Comparison of ENCODE assay signal across 28 cellular contexts in the genomic region with DNA sequence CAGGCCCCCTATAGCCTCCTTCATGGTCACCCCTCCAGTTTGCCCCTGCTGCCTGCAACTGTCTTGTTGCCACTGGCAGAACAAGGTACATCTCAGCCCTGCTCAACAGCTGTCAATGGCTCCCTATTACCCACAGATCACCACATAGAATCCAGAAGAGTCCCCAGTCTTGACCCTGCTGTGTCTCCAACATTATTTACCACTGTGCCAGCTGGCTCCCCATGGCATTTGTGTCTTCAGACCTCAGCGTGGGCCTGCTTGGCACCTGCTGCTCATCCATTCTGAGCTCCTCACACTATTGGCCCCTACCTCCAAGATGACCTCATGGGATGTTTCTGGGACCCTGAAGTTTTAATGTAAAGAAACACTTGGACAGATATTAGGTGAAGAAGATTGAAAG.
"Had no signal": no experiment of that assay in that cellular context is flagged by ENCODE, and none has a peak within 500 bp of the region (broad histone marks: within the 10 kb centered on the region; RNA-seq: fewer than 3 reads in every experiment).

No MANE protein-coding gene starts in this region.

- H3K4me1 Mint-ChIP-seq: naive B cell, natural killer cell had no signal

- H3K36me3 Mint-ChIP-seq: naive B cell, natural killer cell, neural progenitor cell had no signal

- H3K27me3 ChIP-seq: neural progenitor cell, ovary, right atrium auricular region, right lobe of liver, suprapubic skin, tibial artery, vagina had no signal

- H3K9me3 ChIP-seq: lower lobe of right lung, ovary, right atrium auricular region, right lobe of liver, suprapubic skin, thoracic aorta, tibial artery, vagina had no signal

- H3K4me3 ChIP-seq: lower lobe of right lung, neural progenitor cell, ovary, right atrium auricular region, right lobe of liver, skin epidermis, suprapubic skin, thoracic aorta, tibial artery, vagina had no signal

- H3K4me3 Mint-ChIP-seq: naive B cell; natural killer cell; nephron progenitor cell; neural progenitor cell; stimulated activated naive CD8-positive, alpha-beta T cell treated with anti-CD3 and anti-CD28 coated beads, Interleukin-15, Interleukin-2, amounts not matched to agents 100 ng/mL and 50 ng/mL, for 24 hours had no signal

- ATAC-seq: left cardiac atrium, left lobe of liver, left ventricle myocardium superior, lower lobe of right lung, natural killer cell, right lobe of liver had no signal

- H3K4me1 ChIP-seq: lower lobe of right lung, right atrium auricular region, right lobe of liver, suprapubic skin, tibial artery, vagina had no signal

- H3K36me3 ChIP-seq: lower lobe of right lung, neural progenitor cell, ovary, right atrium auricular region, right lobe of liver, suprapubic skin, thoracic aorta, tibial artery, vagina had no signal

- H3K9ac ChIP-seq: neural progenitor cell had no signal

- H3K27ac ChIP-seq: lower lobe of right lung, neural progenitor cell, ovary, right atrium auricular region, right lobe of liver, skin epidermis, suprapubic skin, thoracic aorta, tibial artery, vagina had no signal

- DNase-seq: hippocampal formation; kidney glomerular epithelial cell; left cardiac atrium; left ventricle myocardium superior; mammary epithelial cell; mesenchymal stem cell; naive B cell; natural killer cell; nephron progenitor cell; ovary; stimulated activated CD4-positive, alpha-beta T cell treated with anti-CD3 and anti-CD28 coated beads, Interleukin-12 subunit alpha, Interleukin-12 subunit beta, amount 100 ng/mL, for 4 hours; stimulated activated CD4-positive, alpha-beta T cell treated with anti-CD3 and anti-CD28 coated beads, Interleukin-15, amount 100 ng/mL, for 24 hours; stimulated activated CD4-positive, alpha-beta T cell treated with anti-CD3 and anti-CD28 coated beads, Interleukin-2, amount 100 ng/mL, for 24 hours; stimulated activated CD4-positive, alpha-beta T cell treated with anti-CD3 and anti-CD28 coated beads, Interleukin-4, amount 100 ng/mL, for 1 hour; stimulated activated naive CD4-positive, alpha-beta T cell; tibial artery; trophoblast cell had no signal

- H3K9me3 Mint-ChIP-seq: naive B cell; natural killer cell; nephron progenitor cell; neural progenitor cell; stimulated activated naive CD8-positive, alpha-beta T cell treated with anti-CD3 and anti-CD28 coated beads, Interleukin-15, Interleukin-2, amounts not matched to agents 100 ng/mL and 50 ng/mL, for 24 hours had no signal

- H3K27me3 Mint-ChIP-seq: progenitor cell of endocrine pancreas; stimulated activated naive CD8-positive, alpha-beta T cell treated with anti-CD3 and anti-CD28 coated beads, Interleukin-15, Interleukin-2, amounts not matched to agents 100 ng/mL and 50 ng/mL, for 24 hours had no signal

- H3K27ac Mint-ChIP-seq: natural killer cell; nephron progenitor cell; neural progenitor cell; progenitor cell of endocrine pancreas; stimulated activated naive CD8-positive, alpha-beta T cell treated with anti-CD3 and anti-CD28 coated beads, Interleukin-15, Interleukin-2, amounts not matched to agents 100 ng/mL and 50 ng/mL, for 24 hours had no signal

- H3K4me2 ChIP-seq: neural progenitor cell had no signal
